ENCODE assay signal across 30 cellular contexts in the genomic region with DNA sequence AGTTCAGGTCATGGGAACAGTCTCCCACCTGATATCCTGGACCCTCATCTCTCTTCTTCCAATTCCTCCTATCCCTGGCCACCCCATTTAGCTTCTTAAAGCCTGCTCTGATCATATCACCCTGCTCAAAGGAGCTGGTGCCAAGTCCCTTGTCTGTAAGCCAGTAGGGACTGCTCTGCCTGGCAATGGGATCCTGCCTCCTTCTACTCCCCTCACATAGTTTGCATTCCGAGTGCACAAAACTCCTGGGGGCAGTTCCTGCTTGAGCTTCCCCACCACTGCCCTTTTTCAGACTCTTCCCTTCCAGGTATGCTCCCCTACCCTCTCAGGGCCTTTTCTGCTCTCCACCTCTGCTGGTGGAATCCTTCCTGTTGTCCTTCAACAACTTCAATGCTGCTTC. TPM values are rescaled to one million over a fixed set of nuclear protein-coding genes. Genes with fewer than 3 reads are reported as not detected.
"Had no signal": no experiment of that assay in that cellular context is flagged by ENCODE, and none has a peak within 500 bp of the region (broad histone marks: within the 10 kb centered on the region; RNA-seq: fewer than 3 reads in every experiment).

No MANE protein-coding gene starts in this region.

- H3K4me1 ChIP-seq: adrenal gland, colonic mucosa, right lobe of liver, stomach, transverse colon had no signal

- H3K27me3 ChIP-seq: adrenal gland, ascending aorta, brain microvascular endothelial cell, colonic mucosa, gastroesophageal sphincter, right lobe of liver, stomach, suprapubic skin, transverse colon had no signal

- H3K9me3 ChIP-seq: adrenal gland, ascending aorta, colonic mucosa, gastroesophageal sphincter, right lobe of liver, stomach, suprapubic skin, transverse colon had no signal

- H3K27ac ChIP-seq: adrenal gland, brain microvascular endothelial cell, colonic mucosa, epithelial cell of prostate, gastroesophageal sphincter, right lobe of liver, skin epidermis, stomach, suprapubic skin, transverse colon, WERI-Rb-1 had no signal

- H3K36me3 ChIP-seq: adrenal gland, brain microvascular endothelial cell, colonic mucosa, right lobe of liver, stomach, suprapubic skin, transverse colon, WERI-Rb-1 had no signal

- ATAC-seq: activated T-helper 17 cell treated with anti-CD3 and anti-CD28 coated beads, Interleukin-2, amount 50 U/mL, for 72 hours; gastroesophageal sphincter; right lobe of liver; stimulated activated effector memory CD8-positive, alpha-beta T cell treated with anti-CD3 and anti-CD28 coated beads, Interleukin-12 subunit alpha, Interleukin-12 subunit beta, amount 100 ng/mL, for 72 hours had no signal

- DNase-seq: activated CD4-positive, alpha-beta T cell treated with anti-CD3 and anti-CD28 coated beads for 1 hour; activated CD8-positive, alpha-beta memory T cell treated with anti-CD3 and anti-CD28 coated beads for 24 hours; activated CD8-positive, alpha-beta memory T cell treated with anti-CD3 and anti-CD28 coated beads, Interleukin-2, amount 50 U/mL, for 4 hours; activated naive CD4-positive, alpha-beta T cell; activated T-cell treated with anti-CD3 and anti-CD28 coated beads, Interleukin-2, amount 50 U/mL, for 24 hours; adrenal gland; brain microvascular endothelial cell; central memory CD4-positive, alpha-beta T cell; colonic mucosa; head of caudate nucleus; immature natural killer cell; kidney glomerular epithelial cell; mesenchymal stem cell; naive B cell; nucleus accumbens; right lobe of liver; stimulated activated CD4-positive, alpha-beta T cell treated with anti-CD3 and anti-CD28 coated beads, Interleukin-1b, Interleukin-23, amount 100 ng/mL, for 48 hours; stomach; transverse colon; WERI-Rb-1 had no signal

- H3K4me1 Mint-ChIP-seq: immature natural killer cell; naive B cell; stimulated activated effector memory CD8-positive, alpha-beta T cell treated with anti-CD3 and anti-CD28 coated beads, Interleukin-12 subunit alpha, Interleukin-12 subunit beta, amount 100 ng/mL, for 72 hours had no signal

- H3K9me3 Mint-ChIP-seq: activated T-cell treated with anti-CD3 and anti-CD28 coated beads, Interleukin-2, amount 50 U/mL, for 24 hours; activated T-helper 17 cell treated with anti-CD3 and anti-CD28 coated beads, Interleukin-2, amount 50 U/mL, for 72 hours; immature natural killer cell; stimulated activated effector memory CD8-positive, alpha-beta T cell treated with anti-CD3 and anti-CD28 coated beads, Interleukin-12 subunit alpha, Interleukin-12 subunit beta, amount 100 ng/mL, for 72 hours; T-helper 2 cell treated with Interferon-gamma antibody and Interleukin-4, amounts not matched to agents 5 μg/mL and 100 μg/mL, for 36 hours had no signal

- H3K4me3 ChIP-seq: adrenal gland, ascending aorta, colonic mucosa, gastroesophageal sphincter, right lobe of liver, skin epidermis, stomach, suprapubic skin, transverse colon had no signal

- H3K27ac Mint-ChIP-seq: activated naive CD8-positive, alpha-beta T cell; activated T-cell treated with anti-CD3 and anti-CD28 coated beads, Interleukin-2, amount 50 U/mL, for 24 hours; activated T-helper 17 cell treated with anti-CD3 and anti-CD28 coated beads, Interleukin-2, amount 50 U/mL, for 72 hours; immature natural killer cell; stimulated activated effector memory CD8-positive, alpha-beta T cell treated with anti-CD3 and anti-CD28 coated beads, Interleukin-12 subunit alpha, Interleukin-12 subunit beta, amount 100 ng/mL, for 72 hours; T-helper 2 cell treated with Interferon-gamma antibody and Interleukin-4, amounts not matched to agents 5 μg/mL and 100 μg/mL, for 36 hours had no signal

- H3K4me3 Mint-ChIP-seq: activated naive CD8-positive, alpha-beta T cell; activated T-cell treated with anti-CD3 and anti-CD28 coated beads, Interleukin-2, amount 50 U/mL, for 24 hours; activated T-helper 17 cell treated with anti-CD3 and anti-CD28 coated beads, Interleukin-2, amount 50 U/mL, for 72 hours; immature natural killer cell; naive B cell; stimulated activated effector memory CD8-positive, alpha-beta T cell treated with anti-CD3 and anti-CD28 coated beads, Interleukin-12 subunit alpha, Interleukin-12 subunit beta, amount 100 ng/mL, for 72 hours; T-helper 2 cell treated with Interferon-gamma antibody and Interleukin-4, amounts not matched to agents 5 μg/mL and 100 μg/mL, for 36 hours had no signal

- H3K36me3 Mint-ChIP-seq: activated naive CD8-positive, alpha-beta T cell; immature natural killer cell; naive B cell; stimulated activated effector memory CD8-positive, alpha-beta T cell treated with anti-CD3 and anti-CD28 coated beads, Interleukin-12 subunit alpha, Interleukin-12 subunit beta, amount 100 ng/mL, for 72 hours had no signal

RNA-seq across cellular contexts. Expression of a gene that starts 48.1 kb away (rescaled TPM):
- total RNA-seq: activated T-helper 17 cell treated with anti-CD3 and anti-CD28 coated beads, Interleukin-2, amount 50 U/mL, for 72 hours had no signal
- polyA plus RNA-seq: immature natural killer cell, neural cell had no signal
